Comparison of ENCODE assay signal across 31 cellular contexts in genomic region chr17:62854026-62854425, GRCh38. TPM values are rescaled to one million over a fixed set of nuclear protein-coding genes. Genes with fewer than 3 reads are reported as not detected.
DNase-seq lines count a peak whose midpoint lies in the region; ATAC-seq and TF ChIP-seq lines count a peak whose summit lies in the region.
"Had no signal": no experiment of that assay in that cellular context is flagged by ENCODE, and none has a peak within 500 bp of the region (broad histone marks: within the 10 kb centered on the region; RNA-seq: fewer than 3 reads in every experiment).

No MANE protein-coding gene starts in this region.

- intact Hi-C loops in stomach (cut with DNase I; ENCODE audit: low total_unique reads): no loop called here
- intact Hi-C loops in Calu3 (cut with micrococcal nuclease; ENCODE audit: unreplicated experiment): no loop called here

- no peak overlapping the region for H3K4ac ChIP-seq in mesenchymal stem cell (ENCODE audit: low read depth in 1 of 2, low read length in 2 of 2)

- TF ChIP-seq CTCF in GM23338 (conservative IDR thresholded peaks at IDR 0.05; ENCODE audit: low read depth in 2 of 2) (no peak), mesothelial cell of epicardium (IDR thresholded peaks at IDR 0.05; ENCODE audit: unreplicated experiment) (no peak), stomach (IDR thresholded peaks at IDR 0.05) (no peak), Calu3 (IDR thresholded peaks at IDR 0.05; ENCODE audit: unreplicated experiment) (no peak)

- H3K27ac Mint-ChIP-seq in GM23338 (no peak overlapping the region), mesothelial cell of epicardium (peak overlapping the region; percentile 16), Calu3 (ENCODE audit: unreplicated experiment) (no peak overlapping the region)
- H3K27ac Mint-ChIP-seq: B cell; CD14-positive monocyte; CD8-positive, alpha-beta memory T cell had no signal

- ATAC-seq in GM23338: no peak
- ATAC-seq: A549, Panc1 had no signal

- no peaks in the 10 kb centered on the region for H3K9me3 Mint-ChIP-seq in GM23338
- H3K9me3 Mint-ChIP-seq in mesothelial cell of epicardium: peaks cover 4% of the 10 kb centered on the region
- H3K9me3 Mint-ChIP-seq in Calu3 (ENCODE audit: low read depth, unreplicated experiment): no peaks in the 10 kb centered on the region
- H3K9me3 Mint-ChIP-seq: CD8-positive, alpha-beta memory T cell had no signal

- H2BK5ac ChIP-seq in mesenchymal stem cell (ENCODE audit: low read depth, low read length, poor library complexity, severe bottlenecking): no peak overlapping the region

- CTCF ChIA-PET in Calu3 (lab: Charles Lee): no interaction called here

- H3K36me3 Mint-ChIP-seq in GM23338 (ENCODE audit: low read depth): no peaks in the 10 kb centered on the region
- H3K36me3 Mint-ChIP-seq in mesothelial cell of epicardium: no peaks in the 10 kb centered on the region
- H3K36me3 Mint-ChIP-seq in Calu3 (ENCODE audit: insufficient read depth, unreplicated experiment): no peaks in the 10 kb centered on the region
- H3K36me3 Mint-ChIP-seq: CD14-positive monocyte; CD8-positive, alpha-beta memory T cell had no signal

- no TSS peak for BruUV-seq in Calu3 (replicated peaks; lab: Mats Ljungman, UMichigan)

- H3K27me3 Mint-ChIP-seq in GM23338 (ENCODE audit: insufficient read depth, low read depth, poor library complexity): peaks cover 7% of the 10 kb centered on the region
- H3K27me3 Mint-ChIP-seq in mesothelial cell of epicardium (ENCODE audit: low read depth): no peaks in the 10 kb centered on the region
- no peaks in the 10 kb centered on the region for H3K27me3 Mint-ChIP-seq in Calu3 (ENCODE audit: unreplicated experiment)

- H3F3A ChIP-seq in GM23338 (replicated peaks; ENCODE audit: low read depth): no peaks in the 10 kb centered on the region

- H3K4me2 ChIP-seq in GM23338: no peak overlapping the region
- H3K4me2 ChIP-seq in mesenchymal stem cell (ENCODE audit: low read length, poor library complexity, severe bottlenecking): no peak overlapping the region
- H3K4me2 ChIP-seq: A549, KMS-11 had no signal

- DNase-seq in EH (ENCODE audit: low read depth) (peak; percentile 38), GM23338 (ENCODE audit: low spot score) (no peak), ecto neural progenitor cell (ENCODE audit: low spot score) (peak; percentile 8), mesothelial cell of epicardium (ENCODE audit: low spot score in 2 of 2, unreplicated experiment in 2 of 2) (no peak), stomach (no peak), mesenchymal stem cell (no peak), Calu3 (no peak), NCI-H1092 (lab: John Stamatoyannopoulos, UW) (no peak)
- DNase-seq: CD8-positive, alpha-beta memory T cell; DMS153; DND-41; GOT3; HCEC 1CT; IMR-90; MM.1S; NCI-H1048; NCI-H1417 treated with DMSO at 0.1 percent for 48 hours; NCI-H1694 treated with DMSO at 0.1 percent for 48 hours; NCI-H2081; NCI-H226; NCI-H510A; NCI-H69; SHP77 had no signal

- H3K4me1 Mint-ChIP-seq in GM23338 (no peaks in the 10 kb centered on the region), mesothelial cell of epicardium (peaks cover 39% of the 10 kb centered on the region), Calu3 (ENCODE audit: low read depth, unreplicated experiment) (no peaks in the 10 kb centered on the region)
- H3K4me1 Mint-ChIP-seq: B cell; CD14-positive monocyte; CD8-positive, alpha-beta memory T cell had no signal

- H3K4me3 Mint-ChIP-seq in GM23338 (no peak overlapping the region), mesothelial cell of epicardium (no peak overlapping the region), Calu3 (ENCODE audit: low read depth, unreplicated experiment) (no peak overlapping the region)
- H3K4me3 Mint-ChIP-seq: B cell; CD8-positive, alpha-beta memory T cell had no signal

- H3K79me2 ChIP-seq in GM23338 (replicated peaks; ENCODE audit: insufficient read depth): no peaks in the 10 kb centered on the region

- no peaks in the 10 kb centered on the region for H3K79me1 ChIP-seq in mesenchymal stem cell (replicated peaks; ENCODE audit: low read length, poor library complexity, severe bottlenecking)

- TF ChIP-seq EP300 in stomach (IDR thresholded peaks at IDR 0.05): no peak

- no peak overlapping the region for H4K8ac ChIP-seq in mesenchymal stem cell (ENCODE audit: low read length)

- H3K9ac ChIP-seq in mesenchymal stem cell (ENCODE audit: low read length): no peak overlapping the region
- H3K9ac ChIP-seq: KMS-11 had no signal

- no peak overlapping the region for H2BK12ac ChIP-seq in mesenchymal stem cell (ENCODE audit: low read length in 2 of 2)

- no peak overlapping the region for H4K91ac ChIP-seq in mesenchymal stem cell (ENCODE audit: low read length)

- TF ChIP-seq POLR2A in stomach (IDR thresholded peaks at IDR 0.05): no peak

- H2AFZ ChIP-seq in GM23338 (peak overlapping the region; percentile 43; the same call in 1 of the 2 replicates), mesenchymal stem cell (ENCODE audit: low read depth, low read length) (no peak overlapping the region)

- no peaks in the 10 kb centered on the region for H4K20me1 ChIP-seq in GM23338 (replicated peaks; ENCODE audit: insufficient read depth)

- H2BK15ac ChIP-seq in mesenchymal stem cell (ENCODE audit: low read depth, poor library complexity, severe bottlenecking): no peak overlapping the region

- no peaks in the 10 kb centered on the region for H3K9me3 ChIP-seq in stomach
- H3K9me3 ChIP-seq in mesenchymal stem cell (ENCODE audit: control insufficient read depth, low read length): no peaks in the 10 kb centered on the region
- H3K9me3 ChIP-seq: A549 had no signal

- H3K27ac ChIP-seq in GM23338 (ENCODE audit: low read depth): no peak overlapping the region
- no peak overlapping the region for H3K27ac ChIP-seq in stomach
- H3K27ac ChIP-seq in mesenchymal stem cell (ENCODE audit: low read length, poor library complexity, severe bottlenecking): no peak overlapping the region
- H3K27ac ChIP-seq: A549, KMS-11, RWPE1 had no signal

- H3K14ac ChIP-seq in mesenchymal stem cell (ENCODE audit: low read length in 2 of 2): no peak overlapping the region

- H3K36me3 ChIP-seq in GM23338 (ENCODE audit: insufficient read depth) (no peaks in the 10 kb centered on the region), stomach (no peaks in the 10 kb centered on the region), mesenchymal stem cell (ENCODE audit: control insufficient read depth in 1 of 2, insufficient read depth in 2 of 2, low read depth in 1 of 2, low read length in 2 of 2) (no peaks in the 10 kb centered on the region)

- no peak overlapping the region for H3K23ac ChIP-seq in mesenchymal stem cell (ENCODE audit: low read length in 2 of 2)

- WGBS in stomach, 5 donors: 79 to 91% (median 83%) methylated on average over 4 of the region's 4 CpGs
- WGBS in mesenchymal stem cell: 100% methylated on average over 1 of the region's 4 CpGs

- no peak overlapping the region for H2BK120ac ChIP-seq in mesenchymal stem cell (ENCODE audit: low read depth, low read length)

- H3K27me3 ChIP-seq in GM23338 (ENCODE audit: insufficient read depth) (no peaks in the 10 kb centered on the region), stomach (no peaks in the 10 kb centered on the region), mesenchymal stem cell (ENCODE audit: control insufficient read depth in 1 of 2, insufficient read depth in 1 of 2, low read length in 2 of 2) (peaks cover 0 to 7% of the 10 kb centered on the region in 2 experiments)

- H3K9me2 ChIP-seq in GM23338 (ENCODE audit: insufficient read depth): no peaks in the 10 kb centered on the region

- H3K18ac ChIP-seq in mesenchymal stem cell (ENCODE audit: low read depth in 1 of 2, low read length in 2 of 2): no peak overlapping the region

- H3K4me3 ChIP-seq in GM23338: no peak overlapping the region
- H3K4me3 ChIP-seq in stomach: no peak overlapping the region
- H3K4me3 ChIP-seq in mesenchymal stem cell (ENCODE audit: insufficient read depth in 1 of 2, low read depth in 1 of 2, low read length in 2 of 2): no peak overlapping the region
- H3K4me3 ChIP-seq: A549 had no signal

- no peak overlapping the region for H2AK5ac ChIP-seq in mesenchymal stem cell (ENCODE audit: low read length, severe bottlenecking)

- H3K4me1 ChIP-seq in GM23338 (ENCODE audit: insufficient read depth) (no peaks in the 10 kb centered on the region), stomach (no peaks in the 10 kb centered on the region), mesenchymal stem cell (ENCODE audit: control insufficient read depth, insufficient read depth, low read depth, low read length) (no peaks in the 10 kb centered on the region)
- H3K4me1 ChIP-seq: A549 had no signal

TF ChIP-seq in GM23338, 12 proteins besides CTCF, POLR2A, EP300 and RAD21 (continues in another document):
- no peak for TF ChIP-seq NANOG (IDR thresholded peaks at IDR 0.05; ENCODE audit: borderline replicate concordance)

RNA-seq across cellular contexts. Expression of gene MARCHF10, which starts 45.9 kb away (rescaled TPM):
- not detected in 2 replicates for total RNA-seq in GM23338 (2014; rRNA removed; shearing (Covaris generic))
- polyA plus RNA-seq in GM23338 (2016; fragmentation: Nextera tagmentation; extraction: Ambion mirVana) (0.50 and 0.59 TPM in 2 replicates), stomach (under 1 TPM in 1 of 3 donors, not detected in 2; 0.31 TPM)
- total RNA-seq in mesothelial cell of epicardium (0.18 to 1.1 TPM (median 0.53 TPM) in 3 replicates), stomach (under 1 TPM in 1 of 5 donors, not detected in 4; 0.89 TPM), Calu3 (2022) (not detected in 2 replicates)
- polyA plus RNA-seq in mesenchymal stem cell (2013, experiment 1 of 2): 0.04 TPM
- 0.21 TPM for polyA plus RNA-seq in mesenchymal stem cell (2013, experiment 2 of 2)
- total RNA-seq: B cell; CD8-positive, alpha-beta memory T cell; OCI-LY7; T-helper 1 cell treated with Interleukin-12 subunit alpha and Interleukin-12 subunit beta and Interleukin-4 antibody, amounts not matched to agents 30 ng/mL and 1 ng/mL, for 36 hours had no signal
- polyA plus RNA-seq: CD14-positive monocyte had no signal

Comparison
In these comparisons a context has a peak if more than half of its experiments do, and no peak if none do; other contexts are left out.
1. DNase-seq: peak in EH (single experiment) and ecto neural progenitor cell (single experiment); none in GM23338 (single experiment), mesothelial cell of epicardium (0 of 2), stomach (single experiment), mesenchymal stem cell (single experiment), Calu3 (single experiment) and NCI-H1092 (single experiment).